In genomic region chr2:124318913-124319312, GRCh38 we compare ENCODE assay signal across 23 cellular contexts.
DNase-seq lines count a peak whose midpoint lies in the region; ATAC-seq, FAIRE-seq and TF ChIP-seq lines count a peak whose summit lies in the region.
"Had no signal": no experiment of that assay in that cellular context is flagged by ENCODE, and none has a peak within 500 bp of the region (broad histone marks: within the 10 kb centered on the region; RNA-seq: fewer than 3 reads in every experiment).

No MANE protein-coding gene starts in this region.

- no peak for TF ChIP-seq CTCF in D721Med (IDR thresholded peaks at IDR 0.05; ENCODE audit: insufficient read depth, missing control alignments)

- ATAC-seq in HG03439 (IDR thresholded peaks at IDR 0.05; ENCODE audit: unreplicated experiment), result no peak

- no peak for FAIRE-seq in D721Med (lab: Jason Lieb, UNC)

- DNase-seq in NCI-H748 (lab: John Stamatoyannopoulos, UW; ENCODE audit: unreplicated experiment) (peak; percentile 48), NCI-H748 treated with DMSO at 0.1 percent for 48 hours (lab: John Stamatoyannopoulos, UW) (no peak), DMS153 treated with DMSO at 0.1 percent for 48 hours (lab: John Stamatoyannopoulos, UW; ENCODE audit: unreplicated experiment) (peak; percentile 35), NCI-H1105 (lab: John Stamatoyannopoulos, UW) (peak; percentile 8), SHP77 treated with DMSO at 0.1 percent for 48 hours (lab: John Stamatoyannopoulos, UW) (peak; percentile 6), D721Med (ENCODE audit: insufficient read length, low spot score) (no peak), CD1c-positive myeloid dendritic cell (ENCODE audit: extremely low spot score) (no peak)
- DNase-seq: ACHN; AML-193; Calu3; CD4-positive, CD25-positive, alpha-beta regulatory T cell; HCEC 1CT; KG1; NCI-H1092 treated with DMSO at 0.1 percent for 48 hours; NCI-H1694 treated with DMSO at 0.1 percent for 48 hours; NCI-H2227 treated with DMSO at 0.1 percent for 48 hours; NCI-H774; Peyer's patch; Right ventricle myocardium superior; SK-N-SH; T-helper 1 cell; T1000 had no signal

Comparison
In these comparisons a context has a peak if more than half of its experiments do, and no peak if none do; other contexts are left out.
1. DNase-seq: peak in NCI-H748 (single experiment), DMS153 treated with DMSO at 0.1 percent for 48 hours (single experiment), NCI-H1105 (single experiment) and SHP77 treated with DMSO at 0.1 percent for 48 hours (single experiment); none in NCI-H748 treated with DMSO at 0.1 percent for 48 hours (single experiment), D721Med (single experiment) and CD1c-positive myeloid dendritic cell (single experiment).